ENCODE assay signal across 1 cellular context in the genomic region with DNA sequence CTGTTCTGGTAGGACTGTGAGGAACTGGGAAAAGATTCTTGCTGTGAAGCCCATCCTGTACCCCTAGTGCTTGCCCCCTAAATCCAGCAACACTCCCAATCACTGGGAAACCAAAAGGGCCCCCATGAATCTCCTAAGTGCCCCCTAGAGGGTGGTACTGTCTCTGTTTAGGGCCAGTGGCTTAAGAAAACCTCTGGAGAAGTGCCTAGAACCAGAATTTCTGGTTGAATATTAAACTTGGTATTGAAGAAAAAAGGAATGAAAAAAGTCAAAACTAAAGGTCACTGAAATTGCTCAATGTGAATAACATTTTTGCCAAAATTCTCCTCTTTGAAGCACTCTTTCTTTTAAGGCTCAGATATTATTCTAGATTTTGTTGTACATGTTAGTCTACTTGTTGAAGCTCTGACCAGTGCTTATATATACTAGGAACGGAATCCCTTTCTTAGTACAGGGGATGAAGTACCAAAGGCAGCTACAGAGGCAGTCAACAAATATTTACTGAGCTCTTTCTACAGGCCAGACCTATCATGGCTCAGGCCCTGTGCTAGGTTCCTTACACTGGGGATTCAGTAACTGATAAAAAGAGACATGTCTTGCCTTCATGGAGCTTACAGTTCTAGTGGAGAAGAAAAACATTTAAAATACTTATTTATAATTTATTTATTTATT.
TF ChIP-seq lines count a peak whose summit lies in the region.

No MANE protein-coding gene starts in this region.

TF ChIP-seq in Ishikawa, 13 proteins besides CTCF, POLR2A, EP300 and RAD21 (continued from another document):
- no peak for TF ChIP-seq USF1 (IDR thresholded peaks at IDR 0.05)
- TF ChIP-seq YY1 (IDR thresholded peaks at IDR 0.05; ENCODE audit: low read depth): no peak
- TF ChIP-seq CREB1 (IDR thresholded peaks at IDR 0.05; ENCODE audit: low read depth): no peak
- TF ChIP-seq MAX (IDR thresholded peaks at IDR 0.05): no peak
- TF ChIP-seq, protein P1, sequence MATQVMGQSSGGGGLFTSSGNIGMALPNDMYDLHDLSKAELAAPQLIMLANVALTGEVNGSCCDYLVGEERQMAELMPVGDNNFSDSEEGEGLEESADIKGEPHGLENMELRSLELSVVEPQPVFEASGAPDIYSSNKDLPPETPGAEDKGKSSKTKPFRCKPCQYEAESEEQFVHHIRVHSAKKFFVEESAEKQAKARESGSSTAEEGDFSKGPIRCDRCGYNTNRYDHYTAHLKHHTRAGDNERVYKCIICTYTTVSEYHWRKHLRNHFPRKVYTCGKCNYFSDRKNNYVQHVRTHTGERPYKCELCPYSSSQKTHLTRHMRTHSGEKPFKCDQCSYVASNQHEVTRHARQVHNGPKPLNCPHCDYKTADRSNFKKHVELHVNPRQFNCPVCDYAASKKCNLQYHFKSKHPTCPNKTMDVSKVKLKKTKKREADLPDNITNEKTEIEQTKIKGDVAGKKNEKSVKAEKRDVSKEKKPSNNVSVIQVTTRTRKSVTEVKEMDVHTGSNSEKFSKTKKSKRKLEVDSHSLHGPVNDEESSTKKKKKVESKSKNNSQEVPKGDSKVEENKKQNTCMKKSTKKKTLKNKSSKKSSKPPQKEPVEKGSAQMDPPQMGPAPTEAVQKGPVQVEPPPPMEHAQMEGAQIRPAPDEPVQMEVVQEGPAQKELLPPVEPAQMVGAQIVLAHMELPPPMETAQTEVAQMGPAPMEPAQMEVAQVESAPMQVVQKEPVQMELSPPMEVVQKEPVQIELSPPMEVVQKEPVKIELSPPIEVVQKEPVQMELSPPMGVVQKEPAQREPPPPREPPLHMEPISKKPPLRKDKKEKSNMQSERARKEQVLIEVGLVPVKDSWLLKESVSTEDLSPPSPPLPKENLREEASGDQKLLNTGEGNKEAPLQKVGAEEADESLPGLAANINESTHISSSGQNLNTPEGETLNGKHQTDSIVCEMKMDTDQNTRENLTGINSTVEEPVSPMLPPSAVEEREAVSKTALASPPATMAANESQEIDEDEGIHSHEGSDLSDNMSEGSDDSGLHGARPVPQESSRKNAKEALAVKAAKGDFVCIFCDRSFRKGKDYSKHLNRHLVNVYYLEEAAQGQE (IDR thresholded peaks at IDR 0.05; ENCODE audit: low read depth): no peak
- TF ChIP-seq NFIC (IDR thresholded peaks at IDR 0.05): no peak
- no peak for TF ChIP-seq TAF1 (IDR thresholded peaks at IDR 0.05; ENCODE audit: low read depth)
- no peak for TF ChIP-seq TEAD4 (IDR thresholded peaks at IDR 0.05)
